In the genomic region with DNA sequence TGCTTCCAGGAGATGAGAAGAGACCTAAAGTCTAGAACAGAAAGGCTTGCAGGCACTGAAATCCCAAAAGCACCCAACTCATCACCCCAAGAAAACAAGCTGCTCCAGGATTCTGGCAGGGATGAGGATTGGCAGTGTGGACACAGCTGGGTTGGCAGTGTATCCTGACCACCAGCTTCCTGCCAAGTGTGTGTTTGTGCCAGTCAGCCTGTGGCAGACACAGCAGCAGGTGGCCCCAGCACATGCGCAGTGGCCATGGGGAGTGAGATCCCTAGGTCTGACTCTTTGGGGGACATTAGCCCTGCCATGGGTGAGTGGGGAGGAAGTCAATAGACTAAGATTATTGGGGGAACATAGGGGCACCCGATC, we compare ENCODE assay signal across 1 cellular context.
TF ChIP-seq lines count a peak whose summit lies in the region.

No MANE protein-coding gene starts in this region.

TF ChIP-seq in GM23338, 12 proteins besides CTCF, POLR2A, EP300 and RAD21 (continued from another document):
- no peak for TF ChIP-seq ZNF462 (CRISPR knock-in tag; IDR thresholded peaks at IDR 0.05)
- TF ChIP-seq, protein P1, sequence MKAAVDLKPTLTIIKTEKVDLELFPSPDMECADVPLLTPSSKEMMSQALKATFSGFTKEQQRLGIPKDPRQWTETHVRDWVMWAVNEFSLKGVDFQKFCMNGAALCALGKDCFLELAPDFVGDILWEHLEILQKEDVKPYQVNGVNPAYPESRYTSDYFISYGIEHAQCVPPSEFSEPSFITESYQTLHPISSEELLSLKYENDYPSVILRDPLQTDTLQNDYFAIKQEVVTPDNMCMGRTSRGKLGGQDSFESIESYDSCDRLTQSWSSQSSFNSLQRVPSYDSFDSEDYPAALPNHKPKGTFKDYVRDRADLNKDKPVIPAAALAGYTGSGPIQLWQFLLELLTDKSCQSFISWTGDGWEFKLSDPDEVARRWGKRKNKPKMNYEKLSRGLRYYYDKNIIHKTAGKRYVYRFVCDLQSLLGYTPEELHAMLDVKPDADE (IDR thresholded peaks at IDR 0.05), result no peak
- no peak for TF ChIP-seq ZNF114 (CRISPR knock-in tag; IDR thresholded peaks at IDR 0.05)
TF ChIP-seq in GM23338: peak in this region for 0.
